Comparison of ENCODE assay signal across 8 cellular contexts in genomic region chr6:50030777-50031562, GRCh38. TPM values are rescaled to one million over a fixed set of nuclear protein-coding genes. Genes with fewer than 3 reads are reported as not detected.
A peak's percentile ranks its signal among the peaks of the same experiment; 100 is the strongest.
DNase-seq lines count a peak whose midpoint lies in the region; ATAC-seq lines count a peak whose summit lies in the region.

No MANE protein-coding gene starts in this region.

- no peaks in the 10 kb centered on the region for H3K36me3 ChIP-seq in HAP-1 (replicated peaks)

- peaks cover 5% of the 10 kb centered on the region for H3K36me3 Mint-ChIP-seq in natural killer cell treated with Interleukin-12 subunit alpha and Interleukin-12 subunit beta and Interleukin-15 and Interleukin-18, amount 100 ng/mL, for 72 hours

- H3K4me1 Mint-ChIP-seq in natural killer cell treated with Interleukin-12 subunit alpha and Interleukin-12 subunit beta and Interleukin-15 and Interleukin-18, amount 100 ng/mL, for 72 hours (ENCODE audit: low read depth in 2 of 2) = no peaks in the 10 kb centered on the region

- DNase-seq in Caki2 (ENCODE audit: low read depth) (peak; percentile 2), HAP-1 (ENCODE audit: low spot score in 2 of 2) (peak; percentile 42 to 55), NCI-H82 (lab: John Stamatoyannopoulos, UW) (peak; percentile 80), iPS DF 4.7 (ENCODE audit: extremely low read depth, low spot score) (peak; percentile 74), hippocampal formation (lab: John Stamatoyannopoulos, UW) (no peak), retina (no peak), left colon (no peak)
- DNase-seq in natural killer cell treated with Interleukin-12 subunit alpha and Interleukin-12 subunit beta and Interleukin-15 and Interleukin-18, amount 100 ng/mL, for 72 hours (ENCODE audit: low spot score) = no peak

- no peaks in the 10 kb centered on the region for H3K4me1 ChIP-seq in HAP-1

- H3K27me3 Mint-ChIP-seq in natural killer cell treated with Interleukin-12 subunit alpha and Interleukin-12 subunit beta and Interleukin-15 and Interleukin-18, amount 100 ng/mL, for 72 hours = no peaks in the 10 kb centered on the region

- no peaks in the 10 kb centered on the region for H3K9me3 ChIP-seq in HAP-1

- ATAC-seq in left colon = no peak
- no peak for ATAC-seq in natural killer cell treated with Interleukin-12 subunit alpha and Interleukin-12 subunit beta and Interleukin-15 and Interleukin-18, amount 100 ng/mL, for 72 hours

- intact Hi-C loops in left colon (cut with DNase I, micrococcal nuclease) = no loop called here

- no peak overlapping the region for H3K4me3 Mint-ChIP-seq in natural killer cell treated with Interleukin-12 subunit alpha and Interleukin-12 subunit beta and Interleukin-15 and Interleukin-18, amount 100 ng/mL, for 72 hours

- H3K27ac Mint-ChIP-seq in natural killer cell treated with Interleukin-12 subunit alpha and Interleukin-12 subunit beta and Interleukin-15 and Interleukin-18, amount 100 ng/mL, for 72 hours = no peak overlapping the region

- H3K4me3 ChIP-seq in HAP-1 = no peak overlapping the region

- peaks cover 12% of the 10 kb centered on the region for H3K9me3 Mint-ChIP-seq in natural killer cell treated with Interleukin-12 subunit alpha and Interleukin-12 subunit beta and Interleukin-15 and Interleukin-18, amount 100 ng/mL, for 72 hours

- H3K27me3 ChIP-seq in HAP-1 (ENCODE audit: low read depth) = no peaks in the 10 kb centered on the region

- in situ Hi-C loops in Caki2 (cut with HindIII; ENCODE audit: low pct_unique_long_range_greater_than_20kb, low sequenced_read_pairs) (no loop called here), HAP-1 (cut with MboI; ENCODE audit: low sequenced_read_pairs) (no loop called here)

RNA-seq across cellular contexts. Expression of gene DEFB110, which starts 9.2 kb away (rescaled TPM):
- not detected in 2 replicates for total RNA-seq in Caki2 (2014; rRNA removed; shearing (Covaris generic); ENCODE audit: low replicate concordance)
- not detected for total RNA-seq in left colon
- total RNA-seq in natural killer cell treated with Interleukin-12 subunit alpha and Interleukin-12 subunit beta and Interleukin-15 and Interleukin-18, amount 100 ng/mL, for 72 hours = not detected

RNA-seq across cellular contexts. Expression of gene DEFB112, which starts 18.8 kb away (rescaled TPM):
- total RNA-seq in Caki2 (2014; rRNA removed; shearing (Covaris generic); ENCODE audit: low replicate concordance) = not detected in 2 replicates
- not detected for total RNA-seq in left colon
- total RNA-seq in natural killer cell treated with Interleukin-12 subunit alpha and Interleukin-12 subunit beta and Interleukin-15 and Interleukin-18, amount 100 ng/mL, for 72 hours = not detected

Comparison
In these comparisons a context has a peak if more than half of its experiments do, and no peak if none do; other contexts are left out.
1. DNase-seq: peak in Caki2 (single experiment), HAP-1 (2 of 2), NCI-H82 (single experiment) and iPS DF 4.7 (single experiment); none in hippocampal formation (0 of 2), retina (single experiment), left colon (0 of 2) and natural killer cell treated with Interleukin-12 subunit alpha and Interleukin-12 subunit beta and Interleukin-15 and Interleukin-18, amount 100 ng/mL, for 72 hours (single experiment).